In the genomic region with DNA sequence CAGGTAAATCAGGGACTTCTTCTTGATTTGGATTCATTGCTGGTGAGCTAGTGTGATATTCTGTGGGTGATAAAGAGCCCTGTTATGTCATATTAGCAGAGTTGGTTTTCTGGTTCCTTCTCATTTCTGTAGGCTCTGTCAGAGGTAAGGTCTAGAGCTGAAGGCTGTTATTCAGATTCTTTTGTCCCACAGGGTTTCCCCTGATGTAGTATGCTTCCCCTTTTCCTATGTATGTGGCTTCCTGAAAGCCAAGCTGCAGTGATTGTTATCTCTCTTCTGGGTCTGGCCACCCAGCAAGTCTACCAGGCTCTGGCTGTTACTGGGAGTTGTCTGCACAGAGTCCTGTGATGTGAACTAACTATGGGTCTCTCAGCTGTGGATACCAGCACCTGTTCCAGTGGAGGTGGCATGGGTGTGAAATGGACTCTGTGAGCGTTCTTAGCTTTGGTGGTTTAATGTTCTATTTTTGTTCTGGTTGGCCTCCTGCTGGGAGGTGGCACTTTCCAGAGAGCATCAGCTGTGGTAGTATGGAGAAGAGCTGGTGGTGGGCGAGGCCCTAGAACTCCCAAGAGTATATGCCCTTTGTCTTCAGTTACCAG, we compare ENCODE assay signal across 22 cellular contexts.
"Had no signal": no experiment of that assay in that cellular context is flagged by ENCODE, and none has a peak within 500 bp of the region (broad histone marks: within the 10 kb centered on the region; RNA-seq: fewer than 3 reads in every experiment).

No MANE protein-coding gene starts in this region.

- H3K36me3 ChIP-seq: ascending aorta, colonic mucosa, lower lobe of right lung, tibial nerve, uterus, WERI-Rb-1 had no signal

- H3K27me3 Mint-ChIP-seq: activated naive CD4-positive, alpha-beta T cell treated with anti-CD3 and anti-CD28 coated beads, Interleukin-2, amount 50 U/mL, for 24 hours; central memory CD8-positive, alpha-beta T cell; stimulated activated naive CD8-positive, alpha-beta T cell treated with anti-CD3 and anti-CD28 coated beads, Interleukin-15, Interleukin-2, amounts not matched to agents 100 ng/mL and 50 ng/mL, for 24 hours had no signal

- DNase-seq: activated CD4-positive, alpha-beta T cell treated with anti-CD3 and anti-CD28 coated beads for 1 hour; activated CD8-positive, alpha-beta memory T cell treated with anti-CD3 and anti-CD28 coated beads for 24 hours; activated CD8-positive, alpha-beta memory T cell treated with anti-CD3 and anti-CD28 coated beads, Interleukin-2, amount 50 U/mL, for 48 hours; activated effector memory CD4-positive, alpha-beta T cell treated with anti-CD3 and anti-CD28 coated beads, Interleukin-2, amount 50 U/mL, for 16 hours; activated T-cell treated with anti-CD3 and anti-CD28 coated beads, Interleukin-2, amount 50 U/mL, for 72 hours; colonic mucosa; foreskin keratinocyte; glutamatergic neuron; hypothalamus; islet precursor cell; lower lobe of right lung; retina; stimulated activated CD4-positive, alpha-beta T cell treated with anti-CD3 and anti-CD28 coated beads, Interleukin-2, amount 100 ng/mL, for 24 hours; uterus; WERI-Rb-1 had no signal

- H3K4me1 Mint-ChIP-seq: activated naive CD4-positive, alpha-beta T cell treated with anti-CD3 and anti-CD28 coated beads, Interleukin-2, amount 50 U/mL, for 24 hours; central memory CD8-positive, alpha-beta T cell; nephron had no signal

- H3K36me3 Mint-ChIP-seq: activated naive CD4-positive, alpha-beta T cell treated with anti-CD3 and anti-CD28 coated beads, Interleukin-2, amount 50 U/mL, for 24 hours had no signal

- H3K4me3 ChIP-seq: ascending aorta, colonic mucosa, lower lobe of right lung, tibial nerve, uterus had no signal

- H3K9me3 Mint-ChIP-seq: activated naive CD4-positive, alpha-beta T cell treated with anti-CD3 and anti-CD28 coated beads, Interleukin-2, amount 50 U/mL, for 24 hours; stimulated activated naive CD8-positive, alpha-beta T cell treated with anti-CD3 and anti-CD28 coated beads, Interleukin-15, Interleukin-2, amounts not matched to agents 100 ng/mL and 50 ng/mL, for 24 hours had no signal

- H3K4me1 ChIP-seq: ascending aorta, colonic mucosa, foreskin keratinocyte, lower lobe of right lung, tibial nerve, uterus had no signal

- H3K27ac ChIP-seq: ascending aorta, colonic mucosa, foreskin keratinocyte, lower lobe of right lung, tibial nerve, uterus, WERI-Rb-1 had no signal

- H3K9me3 ChIP-seq: ascending aorta, colonic mucosa, lower lobe of right lung, tibial nerve, uterus had no signal

- H3K27me3 ChIP-seq: ascending aorta, colonic mucosa, foreskin keratinocyte, tibial nerve, uterus had no signal

- H3K4me3 Mint-ChIP-seq: activated naive CD4-positive, alpha-beta T cell treated with anti-CD3 and anti-CD28 coated beads, Interleukin-2, amount 50 U/mL, for 24 hours; activated T-cell treated with anti-CD3 and anti-CD28 coated beads, Interleukin-2, amount 50 U/mL, for 72 hours; central memory CD8-positive, alpha-beta T cell; nephron; stimulated activated naive CD8-positive, alpha-beta T cell treated with anti-CD3 and anti-CD28 coated beads, Interleukin-15, Interleukin-2, amounts not matched to agents 100 ng/mL and 50 ng/mL, for 24 hours; T-helper 2 cell treated with Interferon-gamma antibody and Interleukin-4, amounts not matched to agents 5 μg/mL and 100 μg/mL, for 36 hours had no signal

- ATAC-seq: activated T-cell treated with anti-CD3 and anti-CD28 coated beads, Interleukin-2, amount 50 U/mL, for 72 hours; foreskin keratinocyte; lower lobe of right lung had no signal

- H3K27ac Mint-ChIP-seq: activated naive CD4-positive, alpha-beta T cell treated with anti-CD3 and anti-CD28 coated beads, Interleukin-2, amount 50 U/mL, for 24 hours; activated T-cell treated with anti-CD3 and anti-CD28 coated beads, Interleukin-2, amount 50 U/mL, for 72 hours; nephron; stimulated activated naive CD8-positive, alpha-beta T cell treated with anti-CD3 and anti-CD28 coated beads, Interleukin-15, Interleukin-2, amounts not matched to agents 100 ng/mL and 50 ng/mL, for 24 hours; T-helper 2 cell treated with Interferon-gamma antibody and Interleukin-4, amounts not matched to agents 5 μg/mL and 100 μg/mL, for 36 hours had no signal
